In genomic region chr19:48713041-48713863, GRCh38 we compare ENCODE assay signal across 6 cellular contexts. TPM values are rescaled to one million over a fixed set of nuclear protein-coding genes. Genes with fewer than 3 reads are reported as not detected.
DNase-seq lines count a peak whose midpoint lies in the region; ATAC-seq, FAIRE-seq and TF ChIP-seq lines count a peak whose summit lies in the region.

No MANE protein-coding gene starts in this region.

- peaks cover 22% of the 10 kb centered on the region; the same call in 1 of the 2 replicates for H3K23me2 ChIP-seq in H1 (ENCODE audit: low read depth, low read length)

- H3K36me3 ChIP-seq in KOPT-K1 (ENCODE audit: insufficient read depth, low read length) (no peaks in the 10 kb centered on the region), H1 (ENCODE audit: control insufficient read depth in 2 of 4, insufficient read depth in 4 of 4, low read length in 3 of 4) (no peaks in the 10 kb centered on the region), skeletal muscle tissue (ENCODE audit: control insufficient read depth in 3 of 3, insufficient read depth in 3 of 3, low read length in 3 of 3) (peaks cover 4 to 11% (median 11%) of the 10 kb centered on the region in 3 donors)

- no peak overlapping the region for H2BK20ac ChIP-seq in H1 (ENCODE audit: low read length)

- H3K18ac ChIP-seq in H1 (ENCODE audit: extremely low read depth, low read length) = no peak overlapping the region; the same call in 1 of the 2 replicates

- H4K8ac ChIP-seq in H1 (ENCODE audit: extremely low read depth, insufficient read depth, low read length) = peak overlapping the region; percentile 75; the same call in 1 of the 2 replicates

- ATAC-seq in HG02884 (IDR thresholded peaks at IDR 0.05; ENCODE audit: unreplicated experiment) = no peak

- H2BK5ac ChIP-seq in H1 (ENCODE audit: low read depth, low read length) = peak overlapping the region; percentile 32; the same call in 1 of the 2 replicates

- H2BK120ac ChIP-seq in H1 (replicated peaks; ENCODE audit: low read depth, low read length) = no peak overlapping the region

- 6% methylated on average over 24 of the region's 25 CpGs; no CpG with 5 or more reads in 1 of the 2 experiments for WGBS in H1 (ENCODE audit: extremely low coverage in 1 of 2, insufficient coverage in 1 of 2, insufficient read length in 1 of 2, insufficient replicate concordance in 2 of 2, low coverage in 1 of 2, low lambda C conversion rate in 2 of 2, missing lambda C conversion rate in 1 of 2), 2 experiments

- no peak overlapping the region for H2AK5ac ChIP-seq in H1 (ENCODE audit: low read depth, low read length)

- TF ChIP-seq RAD21 in H1 (IDR thresholded peaks at IDR 0.05 in 1 of 2, conservative IDR thresholded peaks at IDR 0.05 in 1 of 2; ENCODE audit: low read depth in 2 of 2, low read length in 2 of 2) = peak in 1 of 2 experiments; percentile 42; a peak in 2 of 4 replicates

- H3K4me3 ChIP-seq in AG10803 (ENCODE audit: low read length) = peak overlapping the region; percentile 84
- peak overlapping the region; percentile 76 to 86 (median 82) for H3K4me3 ChIP-seq in H1 (ENCODE audit: extremely low read depth in 1 of 4, insufficient read depth in 2 of 4, low read depth in 3 of 4, low read length in 4 of 4)
- peak overlapping the region; percentile 59 to 66 (median 59) for H3K4me3 ChIP-seq in skeletal muscle tissue (ENCODE audit: low read length in 3 of 3)

- peak overlapping the region; percentile 78 to 82 for H3K4me2 ChIP-seq in H1 (ENCODE audit: insufficient read depth in 1 of 2, low read depth in 2 of 2, low read length in 2 of 2)

- no peak overlapping the region for H4K5ac ChIP-seq in H1 (ENCODE audit: insufficient read length, low read depth, low read length)

- H3K4me1 ChIP-seq in H1 (replicated peaks in 1 of 4; ENCODE audit: control insufficient read depth in 3 of 4, insufficient read depth in 4 of 4, low read length in 3 of 4) (peaks cover 0 to 23% (median 3%) of the 10 kb centered on the region in 4 experiments; a peak in 5 of 7 replicates), skeletal muscle tissue (ENCODE audit: control insufficient read depth in 3 of 3, insufficient read depth in 3 of 3, low read length in 3 of 3) (peaks cover 32 to 47% (median 35%) of the 10 kb centered on the region in 3 donors)

- H3K23ac ChIP-seq in H1 (ENCODE audit: insufficient read length) = no peak overlapping the region

- no peaks in the 10 kb centered on the region for H3K27me3 ChIP-seq in H1 (replicated peaks in 1 of 4; ENCODE audit: control insufficient read depth in 3 of 4, extremely low read depth in 1 of 4, insufficient read depth in 3 of 4, low read length in 3 of 4)
- H3K27me3 ChIP-seq in skeletal muscle tissue (ENCODE audit: control insufficient read depth in 3 of 3, insufficient read depth in 3 of 3, low read length in 3 of 3) = no peaks in the 10 kb centered on the region

- no peak overlapping the region for H2AFZ ChIP-seq in H1 (ENCODE audit: low read length)

- no peak for TF ChIP-seq EP300 in H1 (IDR thresholded peaks at IDR 0.05; ENCODE audit: borderline replicate concordance in 1 of 2, low read depth in 2 of 2, low read length in 2 of 2)

- peak overlapping the region in 1 of 4 experiments; percentile 58; a peak in 2 of 7 replicates for H3K9ac ChIP-seq in H1 (replicated peaks in 1 of 4; ENCODE audit: extremely low read depth in 1 of 4, low read depth in 3 of 4, low read length in 3 of 4)
- H3K9ac ChIP-seq in skeletal muscle tissue (ENCODE audit: low read depth in 1 of 3, low read length in 3 of 3) = peak overlapping the region in 2 of 3 donors; percentile 13 to 60

- H3K27ac ChIP-seq in KOPT-K1 (ENCODE audit: low read depth, low read length, poor library complexity, severe bottlenecking) (peak overlapping the region; percentile 57), H1 (ENCODE audit: low read depth, low read length) (no peak overlapping the region), skeletal muscle tissue (ENCODE audit: low read depth, low read length) (no peak overlapping the region)

- TF ChIP-seq POLR2A in H1 (IDR thresholded peaks at IDR 0.05; ENCODE audit: control extremely low read depth in 1 of 2, low read depth in 2 of 2, low read length in 2 of 2) = no peak

- FAIRE-seq in H1 (lab: Jason Lieb, UNC) = peak; percentile 63

- H3K14ac ChIP-seq in H1 (ENCODE audit: insufficient read length) = no peak overlapping the region

- H3K4ac ChIP-seq in H1 (replicated peaks; ENCODE audit: insufficient read length, low read depth, low read length) = no peak overlapping the region

- H3K56ac ChIP-seq in H1 (replicated peaks; ENCODE audit: insufficient read length, low read depth, low read length) = no peak overlapping the region

- H2BK12ac ChIP-seq in H1 (ENCODE audit: low read depth, low read length) = no peak overlapping the region

- H3K79me1 ChIP-seq in H1 (ENCODE audit: low read depth, low read length) = no peaks in the 10 kb centered on the region

- TF ChIP-seq CTCF in AG10803 (conservative IDR thresholded peaks at IDR 0.05; ENCODE audit: low read length) = peak; percentile 27
- peak; percentile 37 to 48 (median 47); a peak in 3 of 4 replicates for TF ChIP-seq CTCF in H1 (IDR thresholded peaks at IDR 0.05; ENCODE audit: control extremely low read depth in 1 of 3, insufficient read depth in 1 of 3, low read depth in 1 of 3, low read length in 3 of 3)

- H3K9me3 ChIP-seq in KOPT-K1 (ENCODE audit: insufficient read depth, low read length, poor library complexity, severe bottlenecking) (peaks cover 4% of the 10 kb centered on the region), H1 (ENCODE audit: insufficient read depth in 2 of 2, low read depth in 1 of 2, low read length in 1 of 2) (0 out of 4 replicates have a peak, but pooled peaks cover 0 to 3% of the 10 kb centered on the region in 2 experiments), skeletal muscle tissue (ENCODE audit: control insufficient read depth in 3 of 3, low read length in 3 of 3) (peaks cover 0 to 3% (median 0%) of the 10 kb centered on the region in 3 donors)

- H4K20me1 ChIP-seq in H1 (replicated peaks in 1 of 2; ENCODE audit: control insufficient read depth in 1 of 2, insufficient read depth in 2 of 2, low read length in 2 of 2) = no peaks in the 10 kb centered on the region

- no peaks in the 10 kb centered on the region for H3K79me2 ChIP-seq in H1 (ENCODE audit: control insufficient read depth in 1 of 2, insufficient read depth in 2 of 2, low read length in 2 of 2)

- peak overlapping the region; percentile 74 for H4K91ac ChIP-seq in H1 (replicated peaks; ENCODE audit: insufficient read length, low read length)

- CTCF ChIA-PET in H1 (lab: Charles Lee; ENCODE audit: partially characterized antibody) = interaction anchor here (0.7 to 8.2 kb wide), 16 partner anchors 13 to 419 kb away, joined by 3 to 53 read pairs (median 8); partner anchors contain the start of genes CA11 and FUT2

- peak overlapping the region; percentile 48; the same call in 1 of the 2 replicates for H2BK15ac ChIP-seq in H1 (ENCODE audit: low read length)

- DNase-seq in AG10803 (ENCODE audit: low read depth) (no peak), H1 (ENCODE audit: low read depth in 1 of 2, low spot score in 2 of 2) (peak in 1 of 2 experiments; percentile 77), T1000 (lab: John Stamatoyannopoulos, UW) (no peak)

- POLR2A ChIA-PET in H1 (lab: Charles Lee; ENCODE audit: partially characterized antibody) = interaction anchor here (0.6 to 7.7 kb wide), 25 partner anchors 12 to 159 kb away, joined by 3 to 59 read pairs (median 5); partner anchors contain the start of genes CA11, FUT2, IZUMO1 and PPP1R15A

RNA-seq across cellular contexts. Expression of gene MAMSTR, which starts 6.3 kb away (rescaled TPM):
- 2.0 and 2.9 TPM in 2 replicates for total RNA-seq in H1 (2021; fragmentation: NEBNext Ultra II Directional; extraction: Animal tissue kit (Norgen Biotek cat#: 25700))
- polyA plus RNA-seq in H1 (2011; rRNA removed) = 2.3 and 2.5 TPM in 2 replicates
- polyA plus RNA-seq in H1 (2011; cell fraction: cytosol; rRNA removed) = 1.1 TPM
- 2.5 TPM for polyA plus RNA-seq in H1 (2011; cell fraction: nucleus; rRNA removed)
- 1.6 to 2.7 TPM (median 1.8 TPM) in 4 replicates for polyA plus RNA-seq in H1 (2012, experiment 1 of 2)
- polyA plus RNA-seq in H1 (2012, experiment 2 of 2) = 3.3 TPM
- 1.8 TPM for polyA plus RNA-seq in H1 (2013, experiment 1 of 2)
- polyA plus RNA-seq in H1 (2013, experiment 2 of 2) = 2.0 TPM
- polyA minus RNA-seq in H1 (2011; rRNA and poly(A)+ RNA removed) = 1.1 and 1.4 TPM in 2 replicates
- polyA minus RNA-seq in H1 (2011; cell fraction: cytosol; rRNA and poly(A)+ RNA removed) = 2.7 TPM
- 2.6 TPM for polyA minus RNA-seq in H1 (2011; cell fraction: nucleus; rRNA and poly(A)+ RNA removed)
- total RNA-seq in skeletal muscle tissue = 5.2 TPM

RNA-seq across cellular contexts. Expression of gene FUT2, which starts 17.5 kb away (rescaled TPM):
- 5.0 and 7.0 TPM in 2 replicates for total RNA-seq in H1 (2021; fragmentation: NEBNext Ultra II Directional; extraction: Animal tissue kit (Norgen Biotek cat#: 25700))
- 5.6 and 8.2 TPM in 2 replicates for polyA plus RNA-seq in H1 (2011; rRNA removed)
- polyA plus RNA-seq in H1 (2011; cell fraction: cytosol; rRNA removed) = 4.1 TPM
- polyA plus RNA-seq in H1 (2011; cell fraction: nucleus; rRNA removed) = 6.7 TPM
- polyA plus RNA-seq in H1 (2012, experiment 1 of 2) = 4.2 to 7.5 TPM (median 7.2 TPM) in 4 replicates
- 14.2 TPM for polyA plus RNA-seq in H1 (2012, experiment 2 of 2)
- 4.8 TPM for polyA plus RNA-seq in H1 (2013, experiment 1 of 2)
- polyA plus RNA-seq in H1 (2013, experiment 2 of 2) = 5.3 TPM
- polyA minus RNA-seq in H1 (2011; rRNA and poly(A)+ RNA removed) = 9.7 and 10.8 TPM in 2 replicates
- polyA minus RNA-seq in H1 (2011; cell fraction: cytosol; rRNA and poly(A)+ RNA removed) = 3.7 TPM
- 10.6 TPM for polyA minus RNA-seq in H1 (2011; cell fraction: nucleus; rRNA and poly(A)+ RNA removed)
- total RNA-seq in skeletal muscle tissue = not detected

RNA-seq across cellular contexts. Expression of gene RASIP1, which starts 27.2 kb away (rescaled TPM):
- total RNA-seq in H1 (2021; fragmentation: NEBNext Ultra II Directional; extraction: Animal tissue kit (Norgen Biotek cat#: 25700)) = 8.7 and 9.3 TPM in 2 replicates
- polyA plus RNA-seq in H1 (2011; rRNA removed) = 11.4 and 16.4 TPM in 2 replicates
- polyA plus RNA-seq in H1 (2011; cell fraction: cytosol; rRNA removed) = 9.0 TPM
- 17.4 TPM for polyA plus RNA-seq in H1 (2011; cell fraction: nucleus; rRNA removed)
- polyA plus RNA-seq in H1 (2012, experiment 1 of 2) = 4.5 to 8.8 TPM (median 8.1 TPM) in 4 replicates
- 8.5 TPM for polyA plus RNA-seq in H1 (2012, experiment 2 of 2)
- polyA plus RNA-seq in H1 (2013, experiment 1 of 2) = 6.0 TPM
- polyA plus RNA-seq in H1 (2013, experiment 2 of 2) = 6.0 TPM
- 3.3 and 5.7 TPM in 2 replicates for polyA minus RNA-seq in H1 (2011; rRNA and poly(A)+ RNA removed)
- polyA minus RNA-seq in H1 (2011; cell fraction: cytosol; rRNA and poly(A)+ RNA removed) = 5.8 TPM
- polyA minus RNA-seq in H1 (2011; cell fraction: nucleus; rRNA and poly(A)+ RNA removed) = 7.2 TPM
- 23.5 TPM for total RNA-seq in skeletal muscle tissue

RNA-seq across cellular contexts. Expression of gene IZUMO1, which starts 33.5 kb away (rescaled TPM):
- total RNA-seq in H1 (2021; fragmentation: NEBNext Ultra II Directional; extraction: Animal tissue kit (Norgen Biotek cat#: 25700)) = 1.7 and 1.8 TPM in 2 replicates
- polyA plus RNA-seq in H1 (2011; rRNA removed) = 0.33 and 0.46 TPM in 2 replicates
- 1.2 TPM for polyA plus RNA-seq in H1 (2011; cell fraction: cytosol; rRNA removed)
- 4.8 TPM for polyA plus RNA-seq in H1 (2011; cell fraction: nucleus; rRNA removed)
- 0.73 to 1.3 TPM (median 1.0 TPM) in 4 replicates for polyA plus RNA-seq in H1 (2012, experiment 1 of 2)
- 0.26 TPM for polyA plus RNA-seq in H1 (2012, experiment 2 of 2)
- polyA plus RNA-seq in H1 (2013, experiment 1 of 2) = 0.73 TPM
- 0.35 TPM for polyA plus RNA-seq in H1 (2013, experiment 2 of 2)
- 0.56 and 1.0 TPM in 2 replicates for polyA minus RNA-seq in H1 (2011; rRNA and poly(A)+ RNA removed)
- polyA minus RNA-seq in H1 (2011; cell fraction: cytosol; rRNA and poly(A)+ RNA removed) = 0.51 TPM
- 4.8 TPM for polyA minus RNA-seq in H1 (2011; cell fraction: nucleus; rRNA and poly(A)+ RNA removed)
- total RNA-seq in skeletal muscle tissue = 0.52 TPM

RNA-seq across cellular contexts. Expression of gene FUT1, which starts 39.2 kb away (rescaled TPM):
- 12.2 and 12.9 TPM in 2 replicates for total RNA-seq in H1 (2021; fragmentation: NEBNext Ultra II Directional; extraction: Animal tissue kit (Norgen Biotek cat#: 25700))
- 7.4 and 12.4 TPM in 2 replicates for polyA plus RNA-seq in H1 (2011; rRNA removed)
- 10.5 TPM for polyA plus RNA-seq in H1 (2011; cell fraction: cytosol; rRNA removed)
- polyA plus RNA-seq in H1 (2011; cell fraction: nucleus; rRNA removed) = 13.8 TPM
- polyA plus RNA-seq in H1 (2012, experiment 1 of 2) = 6.4 to 7.6 TPM (median 7.4 TPM) in 4 replicates
- polyA plus RNA-seq in H1 (2012, experiment 2 of 2) = 6.4 TPM
- 8.6 TPM for polyA plus RNA-seq in H1 (2013, experiment 1 of 2)
- polyA plus RNA-seq in H1 (2013, experiment 2 of 2) = 9.4 TPM
- polyA minus RNA-seq in H1 (2011; rRNA and poly(A)+ RNA removed) = 10.9 and 15.3 TPM in 2 replicates
- 13.0 TPM for polyA minus RNA-seq in H1 (2011; cell fraction: cytosol; rRNA and poly(A)+ RNA removed)
- polyA minus RNA-seq in H1 (2011; cell fraction: nucleus; rRNA and poly(A)+ RNA removed) = 12.6 TPM
- total RNA-seq in skeletal muscle tissue = 1.0 TPM
